Comparison of ENCODE assay signal across 13 cellular contexts in genomic region chr11:63868399-63869064, GRCh38. TPM values are rescaled to one million over a fixed set of nuclear protein-coding genes. Genes with fewer than 3 reads are reported as not detected.
DNase-seq lines count a peak whose midpoint lies in the region; ATAC-seq and TF ChIP-seq lines count a peak whose summit lies in the region.
"Had no signal": no experiment of that assay in that cellular context is flagged by ENCODE, and none has a peak within 500 bp of the region (broad histone marks: within the 10 kb centered on the region; RNA-seq: fewer than 3 reads in every experiment).

No MANE protein-coding gene starts in this region.

- H3K79me1 ChIP-seq in mesendoderm (ENCODE audit: low read length) = peaks cover 38% of the 10 kb centered on the region

- H3K27me3 ChIP-seq in mesendoderm (ENCODE audit: insufficient read depth, low read length, poor library complexity) (no peaks in the 10 kb centered on the region), vagina (no peaks in the 10 kb centered on the region)
- H3K27me3 ChIP-seq: pancreas had no signal

- H3K27ac ChIP-seq in mesendoderm (ENCODE audit: low read depth, low read length) (no peak overlapping the region), vagina (peak overlapping the region; percentile 8)

- H3K4me1 ChIP-seq in mesendoderm (ENCODE audit: control insufficient read depth, low read depth, low read length) = peaks cover 21% of the 10 kb centered on the region
- peaks cover 80% of the 10 kb centered on the region for H3K4me1 ChIP-seq in vagina

- no peak for TF ChIP-seq CTCF in vagina (IDR thresholded peaks at IDR 0.05)

- H3K18ac ChIP-seq in mesendoderm (ENCODE audit: low read length) = no peak overlapping the region

- no peaks in the 10 kb centered on the region for H3K9me3 ChIP-seq in vagina
- H3K9me3 ChIP-seq: pancreas had no signal

- H3K4me2 ChIP-seq in mesendoderm (ENCODE audit: low read length) = no peak overlapping the region

- TF ChIP-seq POLR2A in vagina (IDR thresholded peaks at IDR 0.05) = no peak

- H3K56ac ChIP-seq in mesendoderm (ENCODE audit: low read length) = peak overlapping the region; percentile 22

- H3K9me3 Mint-ChIP-seq in stimulated activated naive CD8-positive, alpha-beta T cell treated with anti-CD3 and anti-CD28 coated beads, Interleukin-15, Interleukin-2, amounts not matched to agents 100 ng/mL and 50 ng/mL, for 24 hours = no peaks in the 10 kb centered on the region
- no peaks in the 10 kb centered on the region for H3K9me3 Mint-ChIP-seq in activated T-helper 17 cell treated with anti-CD3 and anti-CD28 coated beads, Interleukin-2, amount 50 U/mL, for 72 hours

- H3K27ac Mint-ChIP-seq in stimulated activated naive CD8-positive, alpha-beta T cell treated with anti-CD3 and anti-CD28 coated beads, Interleukin-15, Interleukin-2, amounts not matched to agents 100 ng/mL and 50 ng/mL, for 24 hours = peak overlapping the region; percentile 47
- H3K27ac Mint-ChIP-seq in activated T-helper 17 cell treated with anti-CD3 and anti-CD28 coated beads, Interleukin-2, amount 50 U/mL, for 72 hours = peak overlapping the region; percentile 16

- no peak overlapping the region for H4K5ac ChIP-seq in mesendoderm (ENCODE audit: low read length)

- no peak overlapping the region for H2BK15ac ChIP-seq in mesendoderm (replicated peaks; ENCODE audit: low read depth)

- intact Hi-C loops in vagina (cut with DNase I) = no loop called here

- H3K4ac ChIP-seq in mesendoderm (ENCODE audit: low read depth, low read length) = no peak overlapping the region

- H3K4me1 Mint-ChIP-seq in stimulated activated naive CD8-positive, alpha-beta T cell treated with anti-CD3 and anti-CD28 coated beads, Interleukin-15, Interleukin-2, amounts not matched to agents 100 ng/mL and 50 ng/mL, for 24 hours (ENCODE audit: low read depth) = peaks cover 85% of the 10 kb centered on the region
- H3K4me1 Mint-ChIP-seq in activated T-helper 17 cell treated with anti-CD3 and anti-CD28 coated beads, Interleukin-2, amount 50 U/mL, for 72 hours = peaks cover 62% of the 10 kb centered on the region

- no peak overlapping the region for H4K8ac ChIP-seq in mesendoderm (ENCODE audit: low read depth, low read length)

- H3K36me3 ChIP-seq in mesendoderm (ENCODE audit: control insufficient read depth, insufficient read depth, low read length) (no peaks in the 10 kb centered on the region), vagina (no peaks in the 10 kb centered on the region)
- H3K36me3 ChIP-seq: pancreas had no signal

- H2AK5ac ChIP-seq in mesendoderm (ENCODE audit: low read length) = no peak overlapping the region

- no peak overlapping the region for H3K9ac ChIP-seq in mesendoderm (ENCODE audit: low read length)

- H3K23ac ChIP-seq in mesendoderm (ENCODE audit: low read length) = no peak overlapping the region

- WGBS in mesendoderm (ENCODE audit: extremely low coverage, insufficient coverage, low lambda C conversion rate) = no CpG with 5 or more reads among the region's 9 CpGs

- peak overlapping the region; percentile 8 for H3K4me3 Mint-ChIP-seq in stimulated activated naive CD8-positive, alpha-beta T cell treated with anti-CD3 and anti-CD28 coated beads, Interleukin-15, Interleukin-2, amounts not matched to agents 100 ng/mL and 50 ng/mL, for 24 hours
- peak overlapping the region; percentile 76 for H3K4me3 Mint-ChIP-seq in activated T-helper 17 cell treated with anti-CD3 and anti-CD28 coated beads, Interleukin-2, amount 50 U/mL, for 72 hours

- no peak for DNase-seq in stimulated activated naive CD8-positive, alpha-beta T cell treated with anti-CD3 and anti-CD28 coated beads, Interleukin-15, Interleukin-2, amounts not matched to agents 100 U/mL and 50 U/mL, for 24 hours
- peak; percentile 55 for DNase-seq in mesendoderm
- DNase-seq in vagina (ENCODE audit: extremely low spot score in 2 of 2) = no peak
- DNase-seq in effector CD4-positive, alpha-beta T cell = no peak
- DNase-seq: activated CD4-positive, CD25-positive, alpha-beta regulatory T cell treated with anti-CD3 and anti-CD28 coated beads, Interleukin-2, amount 50 U/mL, for 72 hours; amniotic stem cell; NCI-H1694; pancreas had no signal

- H3K79me2 ChIP-seq in mesendoderm (ENCODE audit: control insufficient read depth, insufficient read depth, low read length) = peaks cover 60% of the 10 kb centered on the region

- no peak for ATAC-seq in stimulated activated naive CD8-positive, alpha-beta T cell treated with anti-CD3 and anti-CD28 coated beads, Interleukin-15, Interleukin-2, amounts not matched to agents 100 U/mL and 50 U/mL, for 24 hours
- ATAC-seq in activated T-helper 17 cell treated with anti-CD3 and anti-CD28 coated beads, Interleukin-2, amount 50 U/mL, for 72 hours (replicated peaks) = no peak
- ATAC-seq in HG02870 (IDR thresholded peaks at IDR 0.05; ENCODE audit: unreplicated experiment) = no peak
- no peak for ATAC-seq in HG02759 (IDR thresholded peaks at IDR 0.05; ENCODE audit: unreplicated experiment)
- ATAC-seq: Panc1, pancreas had no signal

- no peaks in the 10 kb centered on the region for H3K27me3 Mint-ChIP-seq in stimulated activated naive CD8-positive, alpha-beta T cell treated with anti-CD3 and anti-CD28 coated beads, Interleukin-15, Interleukin-2, amounts not matched to agents 100 ng/mL and 50 ng/mL, for 24 hours
- no peaks in the 10 kb centered on the region for H3K27me3 Mint-ChIP-seq in activated T-helper 17 cell treated with anti-CD3 and anti-CD28 coated beads, Interleukin-2, amount 50 U/mL, for 72 hours

- H2BK5ac ChIP-seq in mesendoderm (ENCODE audit: low read length) = no peak overlapping the region

- H2BK120ac ChIP-seq in mesendoderm (ENCODE audit: low read depth, low read length) = no peak overlapping the region

- H3K36me3 Mint-ChIP-seq in stimulated activated naive CD8-positive, alpha-beta T cell treated with anti-CD3 and anti-CD28 coated beads, Interleukin-15, Interleukin-2, amounts not matched to agents 100 ng/mL and 50 ng/mL, for 24 hours (ENCODE audit: low read depth) = peaks cover 18% of the 10 kb centered on the region
- H3K36me3 Mint-ChIP-seq in activated T-helper 17 cell treated with anti-CD3 and anti-CD28 coated beads, Interleukin-2, amount 50 U/mL, for 72 hours (ENCODE audit: low read depth) = peaks cover 5% of the 10 kb centered on the region

- H3K4me3 ChIP-seq in mesendoderm (ENCODE audit: low read length) = no peak overlapping the region
- no peak overlapping the region for H3K4me3 ChIP-seq in vagina
- H3K4me3 ChIP-seq: pancreas had no signal

RNA-seq across cellular contexts. Expression of gene MARK2, which starts 29.6 kb away (rescaled TPM):
- total RNA-seq in activated T-helper 17 cell treated with anti-CD3 and anti-CD28 coated beads, Interleukin-2, amount 50 U/mL, for 72 hours = 10 to 100 TPM; 24.1 to 35.8 TPM
- 44.0 TPM for polyA plus RNA-seq in mesendoderm (2013, experiment 1 of 2)
- polyA plus RNA-seq in mesendoderm (2013, experiment 2 of 2) = 44.6 TPM
- 35.6 TPM for total RNA-seq in vagina

RNA-seq across cellular contexts. Expression of gene RCOR2, which starts 48.4 kb away (rescaled TPM):
- under 1 TPM in 1 of 2 donors, not detected in 1; 0.32 TPM for total RNA-seq in activated T-helper 17 cell treated with anti-CD3 and anti-CD28 coated beads, Interleukin-2, amount 50 U/mL, for 72 hours
- 35.7 TPM for polyA plus RNA-seq in mesendoderm (2013, experiment 1 of 2)
- 36.5 TPM for polyA plus RNA-seq in mesendoderm (2013, experiment 2 of 2)
- not detected for total RNA-seq in vagina

RNA-seq across cellular contexts. Expression of gene SPINDOC, which starts 55.3 kb away (rescaled TPM):
- total RNA-seq in activated T-helper 17 cell treated with anti-CD3 and anti-CD28 coated beads, Interleukin-2, amount 50 U/mL, for 72 hours = 10 to 100 TPM; 26.0 to 51.8 TPM
- 63.0 TPM for polyA plus RNA-seq in mesendoderm (2013, experiment 1 of 2)
- polyA plus RNA-seq in mesendoderm (2013, experiment 2 of 2) = 65.1 TPM
- total RNA-seq in vagina = 6.6 TPM
